ENCODE assay signal across 22 cellular contexts in the genomic region with DNA sequence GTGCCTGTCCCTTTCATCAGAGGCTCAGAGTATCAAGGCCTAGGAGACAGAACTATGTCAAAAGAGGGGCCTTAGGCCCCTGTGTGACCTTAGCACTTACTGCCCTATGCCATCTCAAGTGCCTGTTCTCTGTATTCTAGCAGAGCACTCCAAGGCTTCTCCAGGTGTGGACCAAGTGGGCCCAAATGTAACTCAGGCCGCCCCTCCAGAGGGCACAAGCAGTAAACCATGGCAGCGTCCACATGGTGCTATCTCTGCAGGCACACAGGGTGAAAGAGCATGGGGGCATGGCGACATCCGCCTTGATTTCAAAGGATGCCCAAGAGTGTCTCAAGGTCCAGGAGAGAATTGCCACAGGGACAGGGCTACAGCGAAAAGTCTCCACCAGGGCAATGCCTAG.
DNase-seq lines count a peak whose midpoint lies in the region; ATAC-seq and TF ChIP-seq lines count a peak whose summit lies in the region.
"Had no signal": no experiment of that assay in that cellular context is flagged by ENCODE, and none has a peak within 500 bp of the region (broad histone marks: within the 10 kb centered on the region; RNA-seq: fewer than 3 reads in every experiment).

No MANE protein-coding gene starts in this region.

- H3K4me3 Mint-ChIP-seq in naive thymus-derived CD8-positive, alpha-beta T cell: no peak overlapping the region
- H3K4me3 Mint-ChIP-seq: B cell; CD4-positive, alpha-beta T cell; CD8-positive, alpha-beta T cell had no signal

- H3K36me3 ChIP-seq in heart right ventricle (no peaks in the 10 kb centered on the region), neuronal stem cell (replicated peaks in 1 of 2; ENCODE audit: control insufficient read depth in 2 of 2, insufficient read depth in 2 of 2, low read length in 2 of 2) (no peaks in the 10 kb centered on the region), upper lobe of right lung (no peaks in the 10 kb centered on the region)
- H3K36me3 ChIP-seq: BLaER1 treated with 17β-estradiol and CSF1 and Interleukin-3, amounts not matched to agents 10 nM and 100 nM had no signal

- H3K79me1 ChIP-seq in neuronal stem cell (ENCODE audit: low read depth, low read length): no peaks in the 10 kb centered on the region

- H4K91ac ChIP-seq in neuronal stem cell (ENCODE audit: low read depth, low read length, poor library complexity): no peak overlapping the region

- WGBS in heart right ventricle, 2 donors: 91 to 94% methylated on average over 5 of the region's 5 CpGs
- WGBS in neuronal stem cell (ENCODE audit: extremely low coverage in 2 of 2, insufficient read length in 2 of 2, insufficient replicate concordance in 1 of 2), 2 donors: no CpG with 5 or more reads among the region's 5 CpGs

- H3K4ac ChIP-seq in neuronal stem cell (ENCODE audit: low read length): no peak overlapping the region

- no peak overlapping the region for H3K18ac ChIP-seq in neuronal stem cell (ENCODE audit: low read length)

- H3K14ac ChIP-seq in neuronal stem cell (ENCODE audit: low read length): no peak overlapping the region

- no peak overlapping the region for H3K23ac ChIP-seq in neuronal stem cell (ENCODE audit: low read depth, low read length, poor library complexity)

- DNase-seq in Right ventricle myocardium inferior (ENCODE audit: missing footprints): peak; percentile 42
- DNase-seq in heart right ventricle: no peak
- no peak for DNase-seq in neuronal stem cell (ENCODE audit: low spot score)
- no peak for DNase-seq in upper lobe of right lung
- no peak for DNase-seq in DMS153 (lab: John Stamatoyannopoulos, UW)
- no peak for DNase-seq in naive thymus-derived CD8-positive, alpha-beta T cell
- DNase-seq: AML-193; Caco-2; Calu3; CD4-positive, alpha-beta T cell; CD8-positive, alpha-beta T cell; DMS53; DMS79; DND-41; EL; GDM1 had no signal

- H3K4me1 ChIP-seq in heart right ventricle (no peaks in the 10 kb centered on the region), neuronal stem cell (ENCODE audit: control insufficient read depth in 2 of 2, insufficient read depth in 1 of 2, low read depth in 1 of 2, low read length in 2 of 2) (no peaks in the 10 kb centered on the region), upper lobe of right lung (no peaks in the 10 kb centered on the region)
- H3K4me1 ChIP-seq: A549; BLaER1 treated with 17β-estradiol and CSF1 and Interleukin-3, amounts not matched to agents 10 nM and 100 nM had no signal

- no peak overlapping the region for H3K9ac ChIP-seq in neuronal stem cell (ENCODE audit: low read depth, low read length, poor library complexity)
- H3K9ac ChIP-seq: BLaER1 treated with 17β-estradiol and CSF1 and Interleukin-3, amounts not matched to agents 10 nM and 100 nM had no signal

- H3K4me3 ChIP-seq in heart right ventricle (no peak overlapping the region), neuronal stem cell (ENCODE audit: low read length in 2 of 2) (no peak overlapping the region), upper lobe of right lung (no peak overlapping the region)
- H3K4me3 ChIP-seq: A549; BLaER1 treated with 17β-estradiol and CSF1 and Interleukin-3, amounts not matched to agents 10 nM and 100 nM; GM12878 had no signal

- intact Hi-C loops in Right ventricle myocardium inferior (cut with DNase I) (no loop called here), heart right ventricle (cut with DNase I) (no loop called here), upper lobe of right lung (cut with DNase I) (no loop called here)

- no peak for ATAC-seq in Right ventricle myocardium inferior
- no peak for ATAC-seq in heart right ventricle
- ATAC-seq in upper lobe of right lung: peak; percentile 23
- no peak for ATAC-seq in naive thymus-derived CD8-positive, alpha-beta T cell
- ATAC-seq: A549; CD8-positive, alpha-beta T cell; GM12878 had no signal

- H4K8ac ChIP-seq in neuronal stem cell (ENCODE audit: low read depth, low read length): no peak overlapping the region

- TF ChIP-seq CTCF in heart right ventricle (IDR thresholded peaks at IDR 0.05): no peak
- TF ChIP-seq CTCF in upper lobe of right lung (IDR thresholded peaks at IDR 0.05): no peak

- no peak overlapping the region for H3K27ac Mint-ChIP-seq in naive thymus-derived CD8-positive, alpha-beta T cell
- H3K27ac Mint-ChIP-seq: B cell; CD4-positive, alpha-beta T cell; CD8-positive, alpha-beta T cell had no signal

- H2BK15ac ChIP-seq in neuronal stem cell (ENCODE audit: low read length): no peak overlapping the region

- H3K27me3 Mint-ChIP-seq in naive thymus-derived CD8-positive, alpha-beta T cell: peaks cover 0 to 4% (median 0%) of the 10 kb centered on the region in 5 donors
- H3K27me3 Mint-ChIP-seq: CD4-positive, alpha-beta T cell had no signal

- no peak overlapping the region for H2BK12ac ChIP-seq in neuronal stem cell (ENCODE audit: low read length)

- peaks cover 0 to 13% (median 4%) of the 10 kb centered on the region in 9 donors for H3K9me3 Mint-ChIP-seq in naive thymus-derived CD8-positive, alpha-beta T cell

- no peaks in the 10 kb centered on the region for H3K4me1 Mint-ChIP-seq in naive thymus-derived CD8-positive, alpha-beta T cell

- no peak overlapping the region for H3K4me2 ChIP-seq in neuronal stem cell (ENCODE audit: insufficient read depth, low read length, poor library complexity, severe bottlenecking)
- H3K4me2 ChIP-seq: A549; BLaER1 treated with 17β-estradiol and CSF1 and Interleukin-3, amounts not matched to agents 10 nM and 100 nM had no signal

- H3K36me3 Mint-ChIP-seq in naive thymus-derived CD8-positive, alpha-beta T cell: no peaks in the 10 kb centered on the region
- H3K36me3 Mint-ChIP-seq: CD8-positive, alpha-beta T cell had no signal

- H3K9me3 ChIP-seq in heart right ventricle (peaks cover 0 to 7% (median 0%) of the 10 kb centered on the region in 11 donors), neuronal stem cell (replicated peaks in 1 of 2; ENCODE audit: control insufficient read depth in 2 of 2, insufficient read depth in 1 of 2, low read depth in 1 of 2, low read length in 2 of 2) (no peaks in the 10 kb centered on the region), upper lobe of right lung (no peaks in the 10 kb centered on the region)
- H3K9me3 ChIP-seq: A549, Caco-2 had no signal

- no peak overlapping the region for H3K27ac ChIP-seq in heart right ventricle
- H3K27ac ChIP-seq in neuronal stem cell (replicated peaks; ENCODE audit: low read length): no peak overlapping the region
- no peak overlapping the region for H3K27ac ChIP-seq in upper lobe of right lung
- H3K27ac ChIP-seq: 22Rv1; A549; BLaER1 treated with 17β-estradiol and CSF1 and Interleukin-3, amounts not matched to agents 10 nM and 100 nM; C4-2B had no signal

- H2AK5ac ChIP-seq in neuronal stem cell (ENCODE audit: low read depth, low read length): no peak overlapping the region

- H2BK5ac ChIP-seq in neuronal stem cell (ENCODE audit: low read length): peak overlapping the region; percentile 26

- POLR2A ChIA-PET in naive thymus-derived CD8-positive, alpha-beta T cell (lab: Charles Lee): no interaction called here

- no peaks in the 10 kb centered on the region for H3K27me3 ChIP-seq in heart right ventricle
- H3K27me3 ChIP-seq in neuronal stem cell (ENCODE audit: control insufficient read depth in 3 of 3, insufficient read depth in 3 of 3, low read depth in 1 of 3, low read length in 3 of 3): no peaks in the 10 kb centered on the region
- H3K27me3 ChIP-seq in upper lobe of right lung: no peaks in the 10 kb centered on the region
- H3K27me3 ChIP-seq: BLaER1 treated with 17β-estradiol and CSF1 and Interleukin-3, amounts not matched to agents 10 nM and 100 nM had no signal

- no peak overlapping the region for H2AFZ ChIP-seq in neuronal stem cell (ENCODE audit: low read length)

- H2BK120ac ChIP-seq in neuronal stem cell (ENCODE audit: low read depth, low read length): no peak overlapping the region
